1 cellular context compared by ENCODE assay signal in the genomic region with DNA sequence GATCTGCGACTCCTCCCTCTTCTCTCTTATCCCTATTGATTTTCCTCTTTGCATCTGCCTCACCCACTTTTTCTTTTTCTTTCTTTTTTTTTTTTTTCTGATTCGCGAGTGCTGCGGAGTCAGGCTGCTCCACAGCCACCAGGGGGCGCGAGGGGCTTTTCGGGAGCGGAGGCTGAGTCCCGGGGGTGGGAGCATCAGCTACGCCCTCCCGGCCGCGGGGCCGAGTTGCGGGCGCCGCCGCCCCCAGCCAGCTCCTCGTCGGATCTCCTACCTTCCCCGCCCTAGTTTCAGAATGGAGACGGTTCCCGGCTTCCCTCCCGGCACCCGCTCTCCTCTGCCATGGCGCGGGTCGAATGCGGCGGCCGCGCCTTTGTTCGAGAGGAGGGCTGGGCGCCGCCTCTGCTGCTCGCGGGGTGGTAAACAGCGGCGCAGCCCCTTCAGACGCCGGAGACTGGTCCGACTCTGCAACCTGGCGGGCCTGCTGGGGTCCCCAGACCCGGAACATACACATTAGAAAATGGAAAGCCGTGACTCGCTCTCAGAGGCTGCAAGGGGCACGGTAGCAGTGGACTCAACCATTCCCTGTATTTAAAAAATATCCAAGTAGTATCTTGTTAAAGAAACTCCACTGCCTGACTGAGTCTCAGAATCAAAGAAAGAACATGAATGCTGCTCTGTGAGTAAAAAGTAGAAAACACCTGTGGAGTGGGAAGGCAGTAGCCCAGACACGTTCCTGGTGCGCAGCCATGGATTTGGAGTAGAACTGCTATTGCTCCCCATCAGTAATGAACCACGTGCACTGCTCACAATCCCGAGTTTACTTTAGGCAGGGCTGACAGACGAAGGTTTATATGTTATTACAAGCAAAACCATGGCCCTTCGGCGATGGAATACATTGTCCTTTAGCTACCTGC.
TF ChIP-seq lines count a peak whose summit lies in the region.

No MANE protein-coding gene starts in this region.

TF ChIP-seq in HEK293, 187 proteins besides CTCF, POLR2A, EP300 and RAD21 (continued from another document and continues in another):
- TF ChIP-seq ZNF221 (tag by site-specific recombination; IDR thresholded peaks at IDR 0.05; ENCODE audit: borderline replicate concordance) = no peak
- no peak for TF ChIP-seq SETDB1 (IDR thresholded peaks at IDR 0.05; ENCODE audit: insufficient read length, low read length)
- no peak for TF ChIP-seq GLI2 (tag by site-specific recombination; IDR thresholded peaks at IDR 0.05; ENCODE audit: borderline replicate concordance, low read depth)
- TF ChIP-seq KLF10 (tag by site-specific recombination; IDR thresholded peaks at IDR 0.05) = peak; percentile 27; the same call in 1 of the 2 replicates
- TF ChIP-seq, protein P1, sequence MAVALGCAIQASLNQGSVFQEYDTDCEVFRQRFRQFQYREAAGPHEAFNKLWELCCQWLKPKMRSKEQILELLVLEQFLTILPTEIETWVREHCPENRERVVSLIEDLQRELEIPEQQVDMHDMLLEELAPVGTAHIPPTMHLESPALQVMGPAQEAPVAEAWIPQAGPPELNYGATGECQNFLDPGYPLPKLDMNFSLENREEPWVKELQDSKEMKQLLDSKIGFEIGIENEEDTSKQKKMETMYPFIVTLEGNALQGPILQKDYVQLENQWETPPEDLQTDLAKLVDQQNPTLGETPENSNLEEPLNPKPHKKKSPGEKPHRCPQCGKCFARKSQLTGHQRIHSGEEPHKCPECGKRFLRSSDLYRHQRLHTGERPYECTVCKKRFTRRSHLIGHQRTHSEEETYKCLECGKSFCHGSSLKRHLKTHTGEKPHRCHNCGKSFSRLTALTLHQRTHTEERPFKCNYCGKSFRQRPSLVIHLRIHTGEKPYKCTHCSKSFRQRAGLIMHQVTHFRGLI (tag by site-specific recombination; IDR thresholded peaks at IDR 0.05) = peak; percentile 91
- TF ChIP-seq ZNF664 (tag by site-specific recombination; IDR thresholded peaks at IDR 0.05) = no peak
- TF ChIP-seq ZNF426 (tag by site-specific recombination; IDR thresholded peaks at IDR 0.05) = no peak
- TF ChIP-seq ZNF530 (tag by site-specific recombination; IDR thresholded peaks at IDR 0.05; ENCODE audit: low read depth) = no peak
- no peak for TF ChIP-seq ZNF48 (tag by site-specific recombination; IDR thresholded peaks at IDR 0.05)
- TF ChIP-seq ZIC2 (tag by site-specific recombination; IDR thresholded peaks at IDR 0.05) = no peak; the same call in 1 of the 2 replicates
- peak; percentile 40; the same call in 1 of the 2 replicates for TF ChIP-seq ZNF18 (tag by site-specific recombination; IDR thresholded peaks at IDR 0.05)
- TF ChIP-seq ZFP3 (tag by site-specific recombination; IDR thresholded peaks at IDR 0.05; ENCODE audit: low read depth) = no peak; the same call in 1 of the 2 replicates
- TF ChIP-seq, protein P2, sequence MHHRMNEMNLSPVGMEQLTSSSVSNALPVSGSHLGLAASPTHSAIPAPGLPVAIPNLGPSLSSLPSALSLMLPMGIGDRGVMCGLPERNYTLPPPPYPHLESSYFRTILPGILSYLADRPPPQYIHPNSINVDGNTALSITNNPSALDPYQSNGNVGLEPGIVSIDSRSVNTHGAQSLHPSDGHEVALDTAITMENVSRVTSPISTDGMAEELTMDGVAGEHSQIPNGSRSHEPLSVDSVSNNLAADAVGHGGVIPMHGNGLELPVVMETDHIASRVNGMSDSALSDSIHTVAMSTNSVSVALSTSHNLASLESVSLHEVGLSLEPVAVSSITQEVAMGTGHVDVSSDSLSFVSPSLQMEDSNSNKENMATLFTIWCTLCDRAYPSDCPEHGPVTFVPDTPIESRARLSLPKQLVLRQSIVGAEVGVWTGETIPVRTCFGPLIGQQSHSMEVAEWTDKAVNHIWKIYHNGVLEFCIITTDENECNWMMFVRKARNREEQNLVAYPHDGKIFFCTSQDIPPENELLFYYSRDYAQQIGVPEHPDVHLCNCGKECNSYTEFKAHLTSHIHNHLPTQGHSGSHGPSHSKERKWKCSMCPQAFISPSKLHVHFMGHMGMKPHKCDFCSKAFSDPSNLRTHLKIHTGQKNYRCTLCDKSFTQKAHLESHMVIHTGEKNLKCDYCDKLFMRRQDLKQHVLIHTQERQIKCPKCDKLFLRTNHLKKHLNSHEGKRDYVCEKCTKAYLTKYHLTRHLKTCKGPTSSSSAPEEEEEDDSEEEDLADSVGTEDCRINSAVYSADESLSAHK (tag by site-specific recombination; IDR thresholded peaks at IDR 0.05) = no peak
- TF ChIP-seq, protein P3, sequence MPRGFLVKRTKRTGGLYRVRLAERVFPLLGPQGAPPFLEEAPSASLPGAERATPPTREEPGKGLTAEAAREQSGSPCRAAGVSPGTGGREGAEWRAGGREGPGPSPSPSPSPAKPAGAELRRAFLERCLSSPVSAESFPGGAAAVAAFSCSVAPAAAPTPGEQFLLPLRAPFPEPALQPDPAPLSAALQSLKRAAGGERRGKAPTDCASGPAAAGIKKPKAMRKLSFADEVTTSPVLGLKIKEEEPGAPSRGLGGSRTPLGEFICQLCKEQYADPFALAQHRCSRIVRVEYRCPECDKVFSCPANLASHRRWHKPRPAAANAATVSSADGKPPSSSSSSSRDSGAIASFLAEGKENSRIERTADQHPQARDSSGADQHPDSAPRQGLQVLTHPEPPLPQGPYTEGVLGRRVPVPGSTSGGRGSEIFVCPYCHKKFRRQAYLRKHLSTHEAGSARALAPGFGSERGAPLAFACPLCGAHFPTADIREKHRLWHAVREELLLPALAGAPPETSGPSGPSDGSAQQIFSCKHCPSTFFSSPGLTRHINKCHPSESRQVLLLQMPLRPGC (tag by site-specific recombination; IDR thresholded peaks at IDR 0.05) = no peak
- TF ChIP-seq SCRT2 (tag by site-specific recombination; IDR thresholded peaks at IDR 0.05) = peak; percentile 97
- TF ChIP-seq ZNF777 (tag by site-specific recombination; IDR thresholded peaks at IDR 0.05; ENCODE audit: borderline replicate concordance) = no peak; the same call in 1 of the 2 replicates
- TF ChIP-seq TRIM28 (IDR thresholded peaks at IDR 0.05; ENCODE audit: borderline replicate concordance, low read length) = no peak
- no peak for TF ChIP-seq ZNF701 (tag by site-specific recombination; IDR thresholded peaks at IDR 0.05)
- TF ChIP-seq ZNF639 (tag by site-specific recombination; IDR thresholded peaks at IDR 0.05) = 0 out of 2 replicates have a peak, but pooled peaks have one; percentile 37
- peak; percentile 54 for TF ChIP-seq ZXDB (tag by site-specific recombination; IDR thresholded peaks at IDR 0.05)
- peak; percentile 24; the same call in 1 of the 2 replicates for TF ChIP-seq ZNF610 (tag by site-specific recombination; IDR thresholded peaks at IDR 0.05; ENCODE audit: borderline replicate concordance)
- TF ChIP-seq SALL2 (tag by site-specific recombination; IDR thresholded peaks at IDR 0.05; ENCODE audit: borderline replicate concordance) = no peak
- TF ChIP-seq ZNF677 (tag by site-specific recombination; IDR thresholded peaks at IDR 0.05) = no peak
- TF ChIP-seq SCRT1 (tag by site-specific recombination; IDR thresholded peaks at IDR 0.05; ENCODE audit: borderline replicate concordance) = peak; percentile 77
- peak; percentile 73; the same call in 1 of the 2 replicates for TF ChIP-seq ZNF391 (tag by site-specific recombination; IDR thresholded peaks at IDR 0.05; ENCODE audit: borderline replicate concordance, low read depth)
- no peak for TF ChIP-seq ZNF16 (tag by site-specific recombination; IDR thresholded peaks at IDR 0.05; ENCODE audit: low read depth)
- TF ChIP-seq ZNF10 (tag by site-specific recombination; IDR thresholded peaks at IDR 0.05) = no peak
- peak; percentile 78 for TF ChIP-seq SP2 (tag by site-specific recombination; IDR thresholded peaks at IDR 0.05)
- peak; percentile 100 for TF ChIP-seq ZNF2 (tag by site-specific recombination; IDR thresholded peaks at IDR 0.05)
- TF ChIP-seq, protein P4, sequence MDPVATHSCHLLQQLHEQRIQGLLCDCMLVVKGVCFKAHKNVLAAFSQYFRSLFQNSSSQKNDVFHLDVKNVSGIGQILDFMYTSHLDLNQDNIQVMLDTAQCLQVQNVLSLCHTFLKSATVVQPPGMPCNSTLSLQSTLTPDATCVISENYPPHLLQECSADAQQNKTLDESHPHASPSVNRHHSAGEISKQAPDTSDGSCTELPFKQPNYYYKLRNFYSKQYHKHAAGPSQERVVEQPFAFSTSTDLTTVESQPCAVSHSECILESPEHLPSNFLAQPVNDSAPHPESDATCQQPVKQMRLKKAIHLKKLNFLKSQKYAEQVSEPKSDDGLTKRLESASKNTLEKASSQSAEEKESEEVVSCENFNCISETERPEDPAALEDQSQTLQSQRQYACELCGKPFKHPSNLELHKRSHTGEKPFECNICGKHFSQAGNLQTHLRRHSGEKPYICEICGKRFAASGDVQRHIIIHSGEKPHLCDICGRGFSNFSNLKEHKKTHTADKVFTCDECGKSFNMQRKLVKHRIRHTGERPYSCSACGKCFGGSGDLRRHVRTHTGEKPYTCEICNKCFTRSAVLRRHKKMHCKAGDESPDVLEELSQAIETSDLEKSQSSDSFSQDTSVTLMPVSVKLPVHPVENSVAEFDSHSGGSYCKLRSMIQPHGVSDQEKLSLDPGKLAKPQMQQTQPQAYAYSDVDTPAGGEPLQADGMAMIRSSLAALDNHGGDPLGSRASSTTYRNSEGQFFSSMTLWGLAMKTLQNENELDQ (tag by site-specific recombination; IDR thresholded peaks at IDR 0.05; ENCODE audit: low read depth) = no peak
- no peak for TF ChIP-seq ZBTB44 (tag by site-specific recombination; IDR thresholded peaks at IDR 0.05)
- peak; percentile 10; the same call in 1 of the 2 replicates for TF ChIP-seq ZNF394 (tag by site-specific recombination; IDR thresholded peaks at IDR 0.05; ENCODE audit: borderline replicate concordance)
- peak; percentile 50 for TF ChIP-seq ZNF76 (tag by site-specific recombination; IDR thresholded peaks at IDR 0.05; ENCODE audit: borderline replicate concordance, low read depth)
- peak; percentile 84 for TF ChIP-seq ZNF654 (tag by site-specific recombination; IDR thresholded peaks at IDR 0.05; ENCODE audit: low read depth)
- TF ChIP-seq HOXC10 (CRISPR knock-in tag; IDR thresholded peaks at IDR 0.05) = no peak
- TF ChIP-seq ZNF423 (tag by site-specific recombination; IDR thresholded peaks at IDR 0.05) = no peak
- no peak for TF ChIP-seq ZNF791 (tag by site-specific recombination; IDR thresholded peaks at IDR 0.05)
- TF ChIP-seq ZNF174 (tag by site-specific recombination; IDR thresholded peaks at IDR 0.05) = no peak
- TF ChIP-seq ZNF26 (tag by site-specific recombination; IDR thresholded peaks at IDR 0.05) = no peak
- no peak for TF ChIP-seq ZNF768 (tag by site-specific recombination; IDR thresholded peaks at IDR 0.05)
- peak; percentile 93 for TF ChIP-seq ZBTB20 (tag by site-specific recombination; IDR thresholded peaks at IDR 0.05)
- TF ChIP-seq ZNF23 (tag by site-specific recombination; IDR thresholded peaks at IDR 0.05; ENCODE audit: borderline replicate concordance) = no peak
- TF ChIP-seq ZNF132 (tag by site-specific recombination; IDR thresholded peaks at IDR 0.05; ENCODE audit: borderline replicate concordance) = no peak
- peak; percentile 94 for TF ChIP-seq GLIS2 (tag by site-specific recombination; IDR thresholded peaks at IDR 0.05)
- peak; percentile 84 for TF ChIP-seq ZEB2 (tag by site-specific recombination; IDR thresholded peaks at IDR 0.05)
- no peak for TF ChIP-seq ZNF266 (tag by site-specific recombination; IDR thresholded peaks at IDR 0.05; ENCODE audit: low read depth)
- no peak for TF ChIP-seq ZNF704 (tag by site-specific recombination; IDR thresholded peaks at IDR 0.05)
